In the genomic region with DNA sequence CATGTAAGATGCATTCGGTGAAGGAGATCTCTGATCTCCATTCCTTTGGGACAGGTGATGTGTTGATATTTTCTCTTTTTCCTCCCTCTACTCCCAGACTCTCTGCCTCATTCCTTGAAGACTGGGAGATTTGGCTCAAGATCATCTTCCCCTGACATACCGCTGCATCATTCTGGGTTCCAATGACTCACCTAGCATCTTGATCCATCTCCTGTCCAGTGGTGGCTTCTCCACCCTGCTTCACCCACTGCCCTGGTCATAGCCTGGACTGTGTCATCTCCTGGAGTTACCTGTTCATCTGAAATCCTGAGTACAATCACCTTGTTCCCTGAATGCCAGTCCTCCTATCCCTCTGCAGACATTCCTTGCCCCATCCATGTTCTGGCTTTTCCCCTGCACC, we compare ENCODE assay signal across 1 cellular context.
TF ChIP-seq lines count a peak whose summit lies in the region.

No MANE protein-coding gene starts in this region.

TF ChIP-seq in H1, 55 proteins besides CTCF, POLR2A, EP300 and RAD21:
- TF ChIP-seq POLR2AphosphoS5 (IDR thresholded peaks at IDR 0.05; ENCODE audit: low read depth, low read length) = no peak
- no peak for TF ChIP-seq TCF12 (IDR thresholded peaks at IDR 0.05; ENCODE audit: low read depth, low read length)
- TF ChIP-seq BCL11A (IDR thresholded peaks at IDR 0.05; ENCODE audit: low read depth in 2 of 2, low read length in 2 of 2) = no peak
- TF ChIP-seq CTBP2 (IDR thresholded peaks at IDR 0.05; ENCODE audit: borderline replicate concordance, insufficient read depth, insufficient read length, low read length) = no peak
- TF ChIP-seq GTF2F1 (IDR thresholded peaks at IDR 0.05; ENCODE audit: borderline replicate concordance, low read depth, low read length) = no peak
- no peak for TF ChIP-seq KDM5A (IDR thresholded peaks at IDR 0.05; ENCODE audit: low read length)
- no peak for TF ChIP-seq KDM4A (IDR thresholded peaks at IDR 0.05; ENCODE audit: low read depth, low read length, severe bottlenecking)
